Comparison of ENCODE assay signal across 1 cellular context in the genomic region with DNA sequence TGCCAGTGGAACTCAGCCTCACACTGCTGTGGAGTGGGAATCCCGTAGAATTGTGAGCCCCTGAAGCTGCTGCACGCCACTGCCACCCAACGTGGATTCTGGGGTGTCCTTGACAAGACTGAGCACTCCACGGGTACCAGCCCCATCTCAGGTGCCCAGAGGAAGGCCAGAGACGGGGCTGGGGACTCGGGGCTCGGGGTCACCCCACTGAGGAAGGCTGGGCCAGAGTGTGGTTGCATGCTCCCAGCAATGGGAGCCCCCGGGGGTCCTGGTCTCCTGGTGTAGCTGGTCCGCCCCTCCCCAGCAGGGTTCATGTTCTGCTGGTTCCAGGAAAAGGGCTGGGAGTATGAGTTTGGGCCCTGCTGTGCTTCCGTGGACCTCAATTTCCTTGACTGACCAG.
TF ChIP-seq lines count a peak whose summit lies in the region.

No MANE protein-coding gene starts in this region.

TF ChIP-seq in HepG2, 621 proteins besides CTCF, POLR2A, EP300 and RAD21:
- TF ChIP-seq AGO2 (optimal IDR thresholded peaks at IDR 0.05; ENCODE audit: low read depth, low read length) (peak; percentile 73), SRSF9 (IDR thresholded peaks at IDR 0.05; ENCODE audit: borderline replicate concordance, insufficient read depth, low read depth, low read length, poor library complexity, severe bottlenecking) (no peak), POLR2G (IDR thresholded peaks at IDR 0.05; ENCODE audit: low read depth, low read length) (peak; percentile 47; the same call in 1 of the 2 replicates), ZNF878 (CRISPR knock-in tag; IDR thresholded peaks at IDR 0.05) (no peak), DNMT3B (CRISPR knock-in tag; conservative IDR thresholded peaks at IDR 0.05) (no peak)
